16 cellular contexts compared by ENCODE assay signal in the genomic region with DNA sequence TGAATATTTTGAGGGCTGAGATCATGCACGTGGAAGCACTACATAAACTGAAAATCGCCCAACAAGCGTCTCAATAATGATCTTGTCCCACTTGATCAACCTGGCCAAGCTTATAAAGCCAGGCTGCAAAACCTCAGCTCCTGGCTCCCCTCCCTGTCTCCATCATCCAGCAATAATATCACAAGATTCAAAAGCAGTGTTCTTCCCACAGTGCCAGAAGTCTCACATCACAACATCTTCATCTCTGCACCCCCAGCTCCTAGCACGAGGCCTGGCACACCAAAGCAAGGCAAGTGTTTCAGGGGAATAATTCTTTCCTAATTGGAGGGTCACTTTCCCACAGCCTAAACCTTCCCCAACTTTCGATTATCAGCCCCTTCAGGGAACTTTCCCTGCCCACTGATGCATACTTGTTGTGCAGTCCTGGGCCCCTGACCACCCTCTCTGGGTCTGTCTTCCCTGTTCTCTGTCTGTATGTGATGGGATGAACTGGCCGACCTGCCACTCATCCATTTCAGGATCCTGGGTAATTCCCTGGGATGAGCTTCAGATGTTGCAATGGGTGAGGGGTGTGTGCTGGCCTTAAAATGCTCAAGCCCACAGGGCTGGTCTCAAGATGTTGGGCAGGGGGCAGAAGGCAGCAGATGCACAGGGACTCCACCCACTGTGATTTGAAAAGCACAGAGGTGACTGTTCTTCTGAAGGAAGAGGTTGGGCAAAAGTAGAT.
"Had no signal": no experiment of that assay in that cellular context is flagged by ENCODE, and none has a peak within 500 bp of the region (broad histone marks: within the 10 kb centered on the region; RNA-seq: fewer than 3 reads in every experiment).

No MANE protein-coding gene starts in this region.

- ATAC-seq: left lobe of liver; stimulated activated memory B cell treated with anti-CD40 and anti-IgM and Interleukin-4, amounts not matched to agents 10 μg/mL and 1 μg/mL and 100 μg/mL, for 72 hours had no signal

- H3K4me1 Mint-ChIP-seq: stimulated activated memory B cell treated with anti-CD40 and anti-IgM and Interleukin-4, amounts not matched to agents 10 μg/mL and 1 μg/mL and 100 μg/mL, for 72 hours had no signal

- H3K36me3 ChIP-seq: esophagus muscularis mucosa, ovary, SJCRH30, transverse colon had no signal

- DNase-seq: activated CD4-positive, alpha-beta T cell treated with anti-CD3 and anti-CD28 coated beads for 1 hour; activated CD4-positive, alpha-beta T cell treated with anti-CD3 and anti-CD28 coated beads, Interleukin-2, amount 50 U/mL, for 48 hours; amygdala; brain microvascular endothelial cell; mammary epithelial cell; ovary; retina; SJCRH30; substantia nigra had no signal

- H3K27me3 Mint-ChIP-seq: activated naive CD4-positive, alpha-beta T cell treated with anti-CD3 and anti-CD28 coated beads, Interleukin-2, amount 50 U/mL, for 24 hours; stimulated activated memory B cell treated with anti-CD40 and anti-IgM and Interleukin-4, amounts not matched to agents 10 μg/mL and 1 μg/mL and 100 μg/mL, for 72 hours had no signal

- H3K9me3 Mint-ChIP-seq: activated naive CD4-positive, alpha-beta T cell treated with anti-CD3 and anti-CD28 coated beads, Interleukin-2, amount 50 U/mL, for 24 hours; activated T-helper 2 cell treated with anti-CD3 and anti-CD28 coated beads, Interferon-gamma antibody, Interleukin-2, Interleukin-4, amounts not matched to agents 10 μg/mL and 5 μg/mL and 100 μg/mL, durations not matched to agents 14 hours and 24 hours and 36 hours; stimulated activated memory B cell treated with anti-CD40 and anti-IgM and Interleukin-4, amounts not matched to agents 10 μg/mL and 1 μg/mL and 100 μg/mL, for 72 hours had no signal

- H3K4me3 Mint-ChIP-seq: activated naive CD4-positive, alpha-beta T cell treated with anti-CD3 and anti-CD28 coated beads, Interleukin-2, amount 50 U/mL, for 24 hours; stimulated activated memory B cell treated with anti-CD40 and anti-IgM and Interleukin-4, amounts not matched to agents 10 μg/mL and 1 μg/mL and 100 μg/mL, for 72 hours had no signal

- H3K9me3 ChIP-seq: esophagus muscularis mucosa, ovary, SJCRH30, transverse colon had no signal

- H3K36me3 Mint-ChIP-seq: activated naive CD4-positive, alpha-beta T cell treated with anti-CD3 and anti-CD28 coated beads, Interleukin-2, amount 50 U/mL, for 24 hours; stimulated activated memory B cell treated with anti-CD40 and anti-IgM and Interleukin-4, amounts not matched to agents 10 μg/mL and 1 μg/mL and 100 μg/mL, for 72 hours had no signal

- H3K27ac ChIP-seq: brain microvascular endothelial cell, esophagus muscularis mucosa, ovary, SJCRH30, transverse colon had no signal

- H3K27ac Mint-ChIP-seq: activated naive CD4-positive, alpha-beta T cell treated with anti-CD3 and anti-CD28 coated beads, Interleukin-2, amount 50 U/mL, for 24 hours; activated T-helper 2 cell treated with anti-CD3 and anti-CD28 coated beads, Interferon-gamma antibody, Interleukin-2, Interleukin-4, amounts not matched to agents 10 μg/mL and 5 μg/mL and 100 μg/mL, durations not matched to agents 14 hours and 24 hours and 36 hours; stimulated activated memory B cell treated with anti-CD40 and anti-IgM and Interleukin-4, amounts not matched to agents 10 μg/mL and 1 μg/mL and 100 μg/mL, for 72 hours had no signal

- H3K4me1 ChIP-seq: SJCRH30, transverse colon had no signal

- H3K27me3 ChIP-seq: brain microvascular endothelial cell, esophagus muscularis mucosa, ovary, transverse colon had no signal

- H3K4me3 ChIP-seq: esophagus muscularis mucosa, ovary, SJCRH30, smooth muscle cell, transverse colon had no signal
